ENCODE assay signal across 1 cellular context in genomic region chr13:110129539-110130186, GRCh38.
TF ChIP-seq lines count a peak whose summit lies in the region.

No MANE protein-coding gene starts in this region.

TF ChIP-seq in GM23338, 12 proteins besides CTCF, POLR2A, EP300 and RAD21:
- no peak for TF ChIP-seq EZH2phosphoT487 (IDR thresholded peaks at IDR 0.05; ENCODE audit: unreplicated experiment)
- TF ChIP-seq CREB1 (CRISPR knock-in tag; IDR thresholded peaks at IDR 0.05; ENCODE audit: low read depth): no peak
- no peak for TF ChIP-seq JUNB (IDR thresholded peaks at IDR 0.05; ENCODE audit: unreplicated experiment)
